8 cellular contexts compared by ENCODE assay signal in genomic region chr11:26134481-26135355, GRCh38.
DNase-seq lines count a peak whose midpoint lies in the region; ATAC-seq and TF ChIP-seq lines count a peak whose summit lies in the region.

No MANE protein-coding gene starts in this region.

- H3K4me1 Mint-ChIP-seq in activated CD8-positive, alpha-beta T cell treated with anti-CD3 and anti-CD28 coated beads, Interleukin-2, amount 10 ng/mL, durations not matched to agents 7 days and 5 days (ENCODE audit: low read depth), result no peaks in the 10 kb centered on the region
- H3K4me1 Mint-ChIP-seq in activated T-helper 17 cell treated with anti-CD3 and anti-CD28 coated beads, Interleukin-2, amount 50 U/mL, for 72 hours, result no peaks in the 10 kb centered on the region

- ATAC-seq in activated CD8-positive, alpha-beta T cell treated with anti-CD3 and anti-CD28 coated beads, Interleukin-2, amount 10 ng/mL, durations not matched to agents 7 days and 5 days, result no peak
- no peak for ATAC-seq in activated T-helper 17 cell treated with anti-CD3 and anti-CD28 coated beads, Interleukin-2, amount 50 U/mL, for 72 hours (replicated peaks)
- no peak for ATAC-seq in HG03045 (IDR thresholded peaks at IDR 0.05; ENCODE audit: unreplicated experiment)

- no peaks in the 10 kb centered on the region for H3K9me3 ChIP-seq in OCI-LY1 (ENCODE audit: low read length)

- POLR2A ChIA-PET in activated CD8-positive, alpha-beta T cell treated with anti-CD3 and anti-CD28 coated beads, Interleukin-2, amount 10 ng/mL, durations not matched to agents 7 days and 5 days (lab: Charles Lee), result no interaction called here

- H3K36me3 Mint-ChIP-seq in activated CD8-positive, alpha-beta T cell treated with anti-CD3 and anti-CD28 coated beads, Interleukin-2, amount 10 ng/mL, durations not matched to agents 7 days and 5 days (ENCODE audit: low read depth), result no peaks in the 10 kb centered on the region
- H3K36me3 Mint-ChIP-seq in activated T-helper 17 cell treated with anti-CD3 and anti-CD28 coated beads, Interleukin-2, amount 50 U/mL, for 72 hours (ENCODE audit: low read depth), result no peaks in the 10 kb centered on the region

- no peaks in the 10 kb centered on the region for H3K9me2 ChIP-seq in OCI-LY1 (ENCODE audit: low read depth, low read length)

- H3F3A ChIP-seq in OCI-LY1 (ENCODE audit: insufficient read depth, low read length), result 0 out of 2 replicates have a peak, but pooled peaks cover 6% of the 10 kb centered on the region

- H3K9me3 Mint-ChIP-seq in activated CD8-positive, alpha-beta T cell treated with anti-CD3 and anti-CD28 coated beads, Interleukin-2, amount 10 ng/mL, durations not matched to agents 7 days and 5 days (ENCODE audit: insufficient read depth), result peaks cover 3% of the 10 kb centered on the region
- H3K9me3 Mint-ChIP-seq in activated T-helper 17 cell treated with anti-CD3 and anti-CD28 coated beads, Interleukin-2, amount 50 U/mL, for 72 hours, result peaks cover 5% of the 10 kb centered on the region

- H3K27ac ChIP-seq in C4-2B, result no peak overlapping the region
- peak overlapping the region; percentile 43 for H3K27ac ChIP-seq in OCI-LY1 (ENCODE audit: low read depth, low read length, poor library complexity, severe bottlenecking)

- H3K36me3 ChIP-seq in OCI-LY1 (ENCODE audit: insufficient read depth, low read length), result no peaks in the 10 kb centered on the region

- no peaks in the 10 kb centered on the region for H3K27me3 ChIP-seq in OCI-LY1 (ENCODE audit: insufficient read depth, low read length)

- no peaks in the 10 kb centered on the region for H3K79me2 ChIP-seq in OCI-LY1 (ENCODE audit: insufficient read depth, low read length)

- TF ChIP-seq CTCF in C4-2B (conservative IDR thresholded peaks at IDR 0.05) (peak; percentile 88), GM20000 (IDR thresholded peaks at IDR 0.05; ENCODE audit: extremely low read depth, missing control alignments) (peak; percentile 24), OCI-LY1 (IDR thresholded peaks at IDR 0.05; ENCODE audit: low read length) (peak; percentile 71)

- H3K4me1 ChIP-seq in OCI-LY1 (ENCODE audit: insufficient read depth, low read length, severe bottlenecking), result peaks cover 37% of the 10 kb centered on the region

- H3K4me2 ChIP-seq in OCI-LY1 (ENCODE audit: low read length), result no peak overlapping the region; the same call in none of the 2 replicates

- H3K4me3 ChIP-seq in OCI-LY1 (ENCODE audit: low read depth, low read length, poor library complexity, severe bottlenecking), result no peak overlapping the region

- H3K4me3 Mint-ChIP-seq in activated CD8-positive, alpha-beta T cell treated with anti-CD3 and anti-CD28 coated beads, Interleukin-2, amount 10 ng/mL, durations not matched to agents 7 days and 5 days, result no peak overlapping the region
- H3K4me3 Mint-ChIP-seq in activated T-helper 17 cell treated with anti-CD3 and anti-CD28 coated beads, Interleukin-2, amount 50 U/mL, for 72 hours, result no peak overlapping the region

- no peak overlapping the region for H3K27ac Mint-ChIP-seq in activated CD8-positive, alpha-beta T cell treated with anti-CD3 and anti-CD28 coated beads, Interleukin-2, amount 10 ng/mL, durations not matched to agents 7 days and 5 days
- H3K27ac Mint-ChIP-seq in activated T-helper 17 cell treated with anti-CD3 and anti-CD28 coated beads, Interleukin-2, amount 50 U/mL, for 72 hours, result no peak overlapping the region

- no peaks in the 10 kb centered on the region for H4K20me1 ChIP-seq in OCI-LY1 (ENCODE audit: insufficient read depth, low read length)

- DNase-seq in GM20000 (ENCODE audit: low spot score), result peak; percentile 5
- peak; percentile 48 for DNase-seq in inferior parietal cortex (ENCODE audit: extremely low spot score)
- DNase-seq in EL, result no peak
- no peak for DNase-seq in activated CD8-positive, alpha-beta T cell treated with anti-CD3 and anti-CD28 coated beads, Interleukin-2, amount 10 ng/mL, durations not matched to agents 7 days and 5 days

- H3K27me3 Mint-ChIP-seq in activated CD8-positive, alpha-beta T cell treated with anti-CD3 and anti-CD28 coated beads, Interleukin-2, amount 10 ng/mL, durations not matched to agents 7 days and 5 days (ENCODE audit: low read depth), result no peaks in the 10 kb centered on the region
- no peaks in the 10 kb centered on the region for H3K27me3 Mint-ChIP-seq in activated T-helper 17 cell treated with anti-CD3 and anti-CD28 coated beads, Interleukin-2, amount 50 U/mL, for 72 hours

- no peak overlapping the region for H3K9ac ChIP-seq in OCI-LY1 (ENCODE audit: low read length)

- H2AFZ ChIP-seq in OCI-LY1 (ENCODE audit: low read length), result no peak overlapping the region

- CTCF ChIA-PET in activated CD8-positive, alpha-beta T cell treated with anti-CD3 and anti-CD28 coated beads, Interleukin-2, amount 10 ng/mL, durations not matched to agents 7 days and 5 days (lab: Charles Lee), result no interaction called here

Comparison
In these comparisons a context has a peak if more than half of its experiments do, and no peak if none do; other contexts are left out.
1. CTCF ChIP-seq: peak in every context shown above with its lines; median percentile 88 in C4-2B; 71 in OCI-LY1; 24 in GM20000.
2. DNase-seq: peak in GM20000 (single experiment) and inferior parietal cortex (single experiment); none in EL (single experiment) and activated CD8-positive, alpha-beta T cell treated with anti-CD3 and anti-CD28 coated beads, Interleukin-2, amount 10 ng/mL, durations not matched to agents 7 days and 5 days (single experiment).